ENCODE assay signal across 1 cellular context in genomic region chr5:177494356-177495195, GRCh38.
TF ChIP-seq lines count a peak whose summit lies in the region.

No MANE protein-coding gene starts in this region.

TF ChIP-seq in K562, 482 proteins besides CTCF, POLR2A, EP300 and RAD21 (continued from another document):
- TF ChIP-seq ILF3 (IDR thresholded peaks at IDR 0.05; ENCODE audit: borderline replicate concordance): peak; percentile 65; the same call in 1 of the 2 replicates
- TF ChIP-seq SRSF1 (IDR thresholded peaks at IDR 0.05; ENCODE audit: low read depth, low read length): no peak
- no peak for TF ChIP-seq CSDE1 (IDR thresholded peaks at IDR 0.05)
- no peak for TF ChIP-seq NFE2L1 (tag; IDR thresholded peaks at IDR 0.05; ENCODE audit: borderline replicate concordance, low read depth)
- TF ChIP-seq TCF3 (CRISPR knock-in tag; IDR thresholded peaks at IDR 0.05): no peak
- TF ChIP-seq MIER1 (IDR thresholded peaks at IDR 0.05; ENCODE audit: low read depth): no peak
- TF ChIP-seq ZNF551 (CRISPR knock-in tag; IDR thresholded peaks at IDR 0.05): no peak
TF ChIP-seq in K562: peak in this region for 40.
